19 cellular contexts compared by ENCODE assay signal in the genomic region with DNA sequence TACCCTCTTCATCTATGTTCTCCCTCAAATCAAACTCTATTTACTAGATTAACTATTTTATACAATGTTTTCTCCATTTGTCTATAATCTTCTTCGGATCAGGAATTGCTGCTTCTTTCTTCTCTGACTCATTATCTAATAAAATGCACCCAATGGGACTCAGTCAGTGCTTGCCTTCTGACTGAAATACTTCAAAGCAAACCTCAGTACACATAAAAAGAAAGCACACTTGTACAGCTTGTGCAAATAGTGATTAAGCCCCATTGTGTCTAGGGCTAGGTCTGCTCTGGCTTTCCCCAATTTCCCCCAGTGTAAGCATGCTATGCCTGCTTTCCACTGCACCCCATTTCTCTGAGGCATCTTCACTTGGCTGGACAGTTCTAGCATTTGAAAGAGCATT.
DNase-seq lines count a peak whose midpoint lies in the region; ATAC-seq, FAIRE-seq and TF ChIP-seq lines count a peak whose summit lies in the region.
"Had no signal": no experiment of that assay in that cellular context is flagged by ENCODE, and none has a peak within 500 bp of the region (broad histone marks: within the 10 kb centered on the region; RNA-seq: fewer than 3 reads in every experiment).

No MANE protein-coding gene starts in this region.

- WGBS in spleen, 5 donors, result 40 to 72% (median 61%) methylated on average over 1 of the region's 1 CpG

- no peak overlapping the region for H3K4me3 ChIP-seq in spleen

- no peaks in the 10 kb centered on the region for H3K36me3 ChIP-seq in spleen

- TF ChIP-seq CTCF in foreskin keratinocyte (conservative IDR thresholded peaks at IDR 0.05), result no peak
- no peak for TF ChIP-seq CTCF in spleen (IDR thresholded peaks at IDR 0.05 in 8 of 11, conservative IDR thresholded peaks at IDR 0.05 in 3 of 11)

- ATAC-seq in foreskin keratinocyte, result peak; percentile 60
- ATAC-seq: T-cell had no signal

- H3K27me3 ChIP-seq in foreskin keratinocyte, result no peaks in the 10 kb centered on the region
- no peaks in the 10 kb centered on the region for H3K27me3 ChIP-seq in spleen (replicated peaks in 1 of 7)

- H3K9me3 ChIP-seq in spleen, result no peaks in the 10 kb centered on the region
- H3K9me3 ChIP-seq: SK-N-SH had no signal

- peak in 2 of 3 experiments; percentile 6 to 24 for DNase-seq in NCI-H1417 (lab: John Stamatoyannopoulos, UW)
- no peak for DNase-seq in NCI-H1417 treated with DMSO at 0.1 percent for 48 hours (lab: John Stamatoyannopoulos, UW)
- DNase-seq in DMS53 (lab: John Stamatoyannopoulos, UW), result peak; percentile 82
- DNase-seq in NCI-H774 (lab: John Stamatoyannopoulos, UW), result peak; percentile 42
- DNase-seq in foreskin keratinocyte, result peak in 1 of 2 donors; percentile 55
- DNase-seq in spleen, result no peak
- DNase-seq in GM19240 (ENCODE audit: insufficient read length, low spot score), result no peak
- no peak for DNase-seq in GM19239 (ENCODE audit: insufficient read length, low spot score)
- DNase-seq: 8988T; CD4-positive, CD25-positive, alpha-beta regulatory T cell; COR-L47; KG1; MV-4-11; NCI-H146; NCI-H226; NCI-H82; SHP77 treated with DMSO at 0.1 percent for 48 hours; SK-N-SH; T-cell had no signal

- no peak for FAIRE-seq in GM19239 (lab: Jason Lieb, UNC)

- intact Hi-C loops in spleen (cut with DNase I; ENCODE audit: low total_unique reads), result no loop called here

- H3K27ac ChIP-seq in foreskin keratinocyte, result no peak overlapping the region
- H3K27ac ChIP-seq in spleen, result no peak overlapping the region

- no peak for TF ChIP-seq POLR2A in spleen (IDR thresholded peaks at IDR 0.05)

- H3K4me1 ChIP-seq in foreskin keratinocyte (peaks cover 14% of the 10 kb centered on the region), spleen (peaks cover 0 to 5% (median 0%) of the 10 kb centered on the region in 6 donors)

Comparison
In these comparisons a context has a peak if more than half of its experiments do, and no peak if none do; other contexts are left out.
1. DNase-seq: peak in NCI-H1417 (2 of 3), DMS53 (single experiment) and NCI-H774 (single experiment); none in NCI-H1417 treated with DMSO at 0.1 percent for 48 hours (single experiment), spleen (single experiment), GM19240 (single experiment) and GM19239 (single experiment).